Comparison of ENCODE assay signal across 1 cellular context in genomic region chr7:80883188-80884025, GRCh38.
TF ChIP-seq lines count a peak whose summit lies in the region.

No MANE protein-coding gene starts in this region.

TF ChIP-seq in GM23338, 12 proteins besides CTCF, POLR2A, EP300 and RAD21 (continued from another document):
- TF ChIP-seq ZNF462 (CRISPR knock-in tag; IDR thresholded peaks at IDR 0.05) (no peak), NANOG (IDR thresholded peaks at IDR 0.05; ENCODE audit: borderline replicate concordance) (no peak), CREB1 (CRISPR knock-in tag; IDR thresholded peaks at IDR 0.05; ENCODE audit: low read depth) (no peak)
